36 cellular contexts compared by ENCODE assay signal in genomic region chr11:18078909-18079308, GRCh38. TPM values are rescaled to one million over a fixed set of nuclear protein-coding genes. Genes with fewer than 3 reads are reported as not detected.
"Had no signal": no experiment of that assay in that cellular context is flagged by ENCODE, and none has a peak within 500 bp of the region (broad histone marks: within the 10 kb centered on the region; RNA-seq: fewer than 3 reads in every experiment).

No MANE protein-coding gene starts in this region.

- DNase-seq: activated CD4-positive, alpha-beta memory T cell treated with anti-CD3 and anti-CD28 coated beads, Interleukin-2, amount 10 ng/mL, durations not matched to agents 7 days and 5 days; activated CD4-positive, alpha-beta T cell treated with anti-CD3 and anti-CD28 coated beads for 1 hour; activated CD4-positive, alpha-beta T cell treated with anti-CD3 and anti-CD28 coated beads for 4 hours; activated CD4-positive, alpha-beta T cell treated with anti-CD3 and anti-CD28 coated beads, Interleukin-2, amount 10 ng/mL, durations not matched to agents 7 days and 5 days; activated CD4-positive, alpha-beta T cell treated with anti-CD3 and anti-CD28 coated beads, Interleukin-2, amount 50 U/mL, for 48 hours; activated CD4-positive, CD25-positive, alpha-beta regulatory T cell; activated CD8-positive, alpha-beta memory T cell treated with anti-CD3 and anti-CD28 coated beads for 24 hours; activated CD8-positive, alpha-beta memory T cell treated with anti-CD3 and anti-CD28 coated beads, Interleukin-2, amount 10 ng/mL, durations not matched to agents 7 days and 5 days; activated CD8-positive, alpha-beta memory T cell treated with anti-CD3 and anti-CD28 coated beads, Interleukin-2, amount 50 U/mL, for 48 hours; activated CD8-positive, alpha-beta T cell treated with anti-CD3 and anti-CD28 coated beads, Interleukin-2, amount 10 ng/mL, durations not matched to agents 7 days and 5 days; activated effector memory CD4-positive, alpha-beta T cell treated with Interleukin-2 at 50 U/mL for 16 hours; activated gamma-delta T cell; activated naive CD4-positive, alpha-beta T cell treated with Interleukin-2 at 50 U/mL for 16 hours; activated naive CD8-positive, alpha-beta T cell treated with anti-CD3 and anti-CD28 coated beads, Interleukin-2, amount 10 ng/mL, durations not matched to agents 7 days and 5 days; activated T-cell treated with anti-CD3 and anti-CD28 coated beads, Interleukin-2, amount 50 U/mL, for 24 hours; activated T-cell treated with anti-CD3 and anti-CD28 coated beads, Interleukin-2, amount 50 U/mL, for 48 hours; adrenal gland; amniotic stem cell; aorta; body of pancreas; brain microvascular endothelial cell; central memory CD4-positive, alpha-beta T cell; SW 1271; T-helper 1 cell; T-helper 2 cell; T-helper 9 cell; WERI-Rb-1 had no signal

- H3K9me3 Mint-ChIP-seq: activated CD4-positive, alpha-beta memory T cell treated with anti-CD3 and anti-CD28 coated beads, Interleukin-2, amount 10 ng/mL, durations not matched to agents 7 days and 5 days; activated CD4-positive, alpha-beta T cell treated with anti-CD3 and anti-CD28 coated beads, Interleukin-2, amount 10 ng/mL, durations not matched to agents 7 days and 5 days; activated naive CD4-positive, alpha-beta T cell treated with anti-CD3 and anti-CD28 coated beads, Interleukin-2, amount 50 U/mL, for 24 hours; activated naive CD8-positive, alpha-beta T cell treated with anti-CD3 and anti-CD28 coated beads, Interleukin-2, amount 10 ng/mL, durations not matched to agents 7 days and 5 days; activated T-cell treated with anti-CD3 and anti-CD28 coated beads, Interleukin-2, amount 50 U/mL, for 24 hours; activated T-helper 2 cell treated with anti-CD3 and anti-CD28 coated beads, Interferon-gamma antibody, Interleukin-2, Interleukin-4, amounts not matched to agents 10 μg/mL and 5 μg/mL and 100 μg/mL, durations not matched to agents 14 hours and 24 hours and 36 hours; T-helper 1 cell treated with Interleukin-12 subunit alpha and Interleukin-12 subunit beta and Interleukin-4 antibody, amounts not matched to agents 30 μg/mL and 1 μg/mL, for 36 hours; T-helper 2 cell treated with Interferon-gamma antibody and Interleukin-4, amounts not matched to agents 5 μg/mL and 100 μg/mL, for 36 hours; WTC11 had no signal

- ATAC-seq: activated CD4-positive, CD25-positive, alpha-beta regulatory T cell treated with anti-CD3 and anti-CD28 coated beads, Interleukin-2, amount 50 U/mL, for 24 hours; activated CD8-positive, alpha-beta memory T cell treated with anti-CD3 and anti-CD28 coated beads, Interleukin-2, amount 10 ng/mL, durations not matched to agents 7 days and 5 days; activated CD8-positive, alpha-beta T cell treated with anti-CD3 and anti-CD28 coated beads, Interleukin-2, amount 10 ng/mL, durations not matched to agents 7 days and 5 days; body of pancreas; WTC11 had no signal

- H3K27me3 Mint-ChIP-seq: activated CD4-positive, alpha-beta memory T cell treated with anti-CD3 and anti-CD28 coated beads, Interleukin-2, amount 10 ng/mL, durations not matched to agents 7 days and 5 days; activated CD4-positive, alpha-beta T cell treated with anti-CD3 and anti-CD28 coated beads, Interleukin-2, amount 10 ng/mL, durations not matched to agents 7 days and 5 days; activated CD8-positive, alpha-beta memory T cell treated with anti-CD3 and anti-CD28 coated beads, Interleukin-2, amount 10 ng/mL, durations not matched to agents 7 days and 5 days; activated naive CD4-positive, alpha-beta T cell treated with anti-CD3 and anti-CD28 coated beads, Interleukin-2, amount 50 U/mL, for 24 hours; activated naive CD8-positive, alpha-beta T cell treated with anti-CD3 and anti-CD28 coated beads, Interleukin-2, amount 10 ng/mL, durations not matched to agents 7 days and 5 days; activated T-cell treated with anti-CD3 and anti-CD28 coated beads, Interleukin-2, amount 50 U/mL, for 24 hours had no signal

- H3K27ac Mint-ChIP-seq: activated CD4-positive, alpha-beta memory T cell treated with anti-CD3 and anti-CD28 coated beads, Interleukin-2, amount 10 ng/mL, durations not matched to agents 7 days and 5 days; activated CD4-positive, alpha-beta T cell treated with anti-CD3 and anti-CD28 coated beads, Interleukin-2, amount 10 ng/mL, durations not matched to agents 7 days and 5 days; activated CD8-positive, alpha-beta memory T cell treated with anti-CD3 and anti-CD28 coated beads, Interleukin-2, amount 10 ng/mL, durations not matched to agents 7 days and 5 days; activated CD8-positive, alpha-beta T cell treated with anti-CD3 and anti-CD28 coated beads, Interleukin-2, amount 10 ng/mL, durations not matched to agents 7 days and 5 days; activated naive CD4-positive, alpha-beta T cell treated with anti-CD3 and anti-CD28 coated beads, Interleukin-2, amount 50 U/mL, for 24 hours; activated naive CD8-positive, alpha-beta T cell treated with anti-CD3 and anti-CD28 coated beads, Interleukin-2, amount 10 ng/mL, durations not matched to agents 7 days and 5 days; activated T-cell treated with anti-CD3 and anti-CD28 coated beads, Interleukin-2, amount 50 U/mL, for 24 hours; activated T-helper 2 cell treated with anti-CD3 and anti-CD28 coated beads, Interferon-gamma antibody, Interleukin-2, Interleukin-4, amounts not matched to agents 10 μg/mL and 5 μg/mL and 100 μg/mL, durations not matched to agents 14 hours and 24 hours and 36 hours; T-helper 1 cell treated with Interleukin-12 subunit alpha and Interleukin-12 subunit beta and Interleukin-4 antibody, amounts not matched to agents 30 μg/mL and 1 μg/mL, for 36 hours; T-helper 2 cell treated with Interferon-gamma antibody and Interleukin-4, amounts not matched to agents 5 μg/mL and 100 μg/mL, for 36 hours; WTC11 had no signal

- H3K4me3 Mint-ChIP-seq: activated CD4-positive, alpha-beta memory T cell treated with anti-CD3 and anti-CD28 coated beads, Interleukin-2, amount 10 ng/mL, durations not matched to agents 7 days and 5 days; activated CD4-positive, alpha-beta T cell treated with anti-CD3 and anti-CD28 coated beads, Interleukin-2, amount 10 ng/mL, durations not matched to agents 7 days and 5 days; activated CD8-positive, alpha-beta memory T cell treated with anti-CD3 and anti-CD28 coated beads, Interleukin-2, amount 10 ng/mL, durations not matched to agents 7 days and 5 days; activated CD8-positive, alpha-beta T cell treated with anti-CD3 and anti-CD28 coated beads, Interleukin-2, amount 10 ng/mL, durations not matched to agents 7 days and 5 days; activated naive CD4-positive, alpha-beta T cell treated with anti-CD3 and anti-CD28 coated beads, Interleukin-2, amount 50 U/mL, for 24 hours; activated naive CD8-positive, alpha-beta T cell treated with anti-CD3 and anti-CD28 coated beads, Interleukin-2, amount 10 ng/mL, durations not matched to agents 7 days and 5 days; activated T-cell treated with anti-CD3 and anti-CD28 coated beads, Interleukin-2, amount 50 U/mL, for 24 hours; T-helper 1 cell treated with Interleukin-12 subunit alpha and Interleukin-12 subunit beta and Interleukin-4 antibody, amounts not matched to agents 30 μg/mL and 1 μg/mL, for 36 hours; T-helper 2 cell treated with Interferon-gamma antibody and Interleukin-4, amounts not matched to agents 5 μg/mL and 100 μg/mL, for 36 hours; WTC11 had no signal

- H3K4me1 Mint-ChIP-seq: activated CD4-positive, alpha-beta memory T cell treated with anti-CD3 and anti-CD28 coated beads, Interleukin-2, amount 10 ng/mL, durations not matched to agents 7 days and 5 days; activated CD4-positive, alpha-beta T cell treated with anti-CD3 and anti-CD28 coated beads, Interleukin-2, amount 10 ng/mL, durations not matched to agents 7 days and 5 days; WTC11 had no signal

RNA-seq across cellular contexts. Expression of gene MRGPRX3, which starts 53.5 kb away (rescaled TPM):
- total RNA-seq: activated CD4-positive, alpha-beta memory T cell treated with anti-CD3 and anti-CD28 coated beads, Interleukin-2, amount 10 ng/mL, durations not matched to agents 7 days and 5 days; activated CD4-positive, alpha-beta T cell treated with anti-CD3 and anti-CD28 coated beads, Interleukin-2, amount 10 ng/mL, durations not matched to agents 7 days and 5 days; activated CD8-positive, alpha-beta memory T cell treated with anti-CD3 and anti-CD28 coated beads, Interleukin-2, amount 10 ng/mL, durations not matched to agents 7 days and 5 days; activated CD8-positive, alpha-beta T cell treated with anti-CD3 and anti-CD28 coated beads, Interleukin-2, amount 10 ng/mL, durations not matched to agents 7 days and 5 days; activated naive CD8-positive, alpha-beta T cell treated with anti-CD3 and anti-CD28 coated beads, Interleukin-2, amount 10 ng/mL, durations not matched to agents 7 days and 5 days; activated T-helper 2 cell treated with anti-CD3 and anti-CD28 coated beads, Interferon-gamma antibody, Interleukin-2, Interleukin-4, amounts not matched to agents 10 μg/mL and 5 μg/mL and 100 μg/mL, durations not matched to agents 14 hours and 24 hours and 36 hours; adrenal gland; aorta; astrocyte; body of pancreas; cardiac septum; cerebellum; WTC11 had no signal
